In the genomic region with DNA sequence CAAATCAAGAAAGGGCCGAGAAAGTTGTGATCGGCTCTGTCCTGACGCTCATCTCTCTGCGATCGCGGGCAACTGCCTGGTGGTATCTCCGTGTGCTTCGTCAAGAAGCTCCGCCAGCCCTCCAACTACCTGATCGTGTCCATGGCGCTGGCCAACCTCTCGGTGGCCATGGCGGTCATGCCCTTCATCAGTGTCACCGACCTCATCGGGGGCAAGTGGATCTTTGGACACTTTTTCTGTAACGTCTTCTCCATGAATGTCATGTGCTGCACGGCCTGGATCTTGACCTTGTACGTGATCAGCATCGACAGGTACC, we compare ENCODE assay signal across 9 cellular contexts. TPM values are rescaled to one million over a fixed set of nuclear protein-coding genes. Genes with fewer than 3 reads are reported as not detected.
DNase-seq lines count a peak whose midpoint lies in the region; ATAC-seq, FAIRE-seq and TF ChIP-seq lines count a peak whose summit lies in the region.
"Had no signal": no experiment of that assay in that cellular context is flagged by ENCODE, and none has a peak within 500 bp of the region (broad histone marks: within the 10 kb centered on the region; RNA-seq: fewer than 3 reads in every experiment).

No MANE protein-coding gene starts in this region.

- H2AFZ ChIP-seq in keratinocyte (ENCODE audit: control insufficient read depth, low read length): peak overlapping the region; percentile 4

- H3K4me3 ChIP-seq in HFF-Myc (replicated peaks; ENCODE audit: low read depth, low read length) (peak overlapping the region; percentile 91), keratinocyte (ENCODE audit: control insufficient read depth in 2 of 3, extremely low read depth in 1 of 3, insufficient read depth in 2 of 3, low read depth in 1 of 3, low read length in 3 of 3) (peak overlapping the region; percentile 30 to 60 (median 55)), spleen (peak overlapping the region; percentile 57 to 79 (median 70))

- FAIRE-seq in keratinocyte (lab: Jason Lieb, UNC): no peak

- H3K27me3 ChIP-seq in keratinocyte (ENCODE audit: control insufficient read depth, extremely low read depth, insufficient read depth, low read length) (no peaks in the 10 kb centered on the region), spleen (replicated peaks in 1 of 7) (no peaks in the 10 kb centered on the region)

- intact Hi-C loops in spleen (cut with DNase I; ENCODE audit: low total_unique reads): no loop called here

- TF ChIP-seq POLR2A in spleen (IDR thresholded peaks at IDR 0.05): no peak

- TF ChIP-seq CTCF in HFF-Myc (IDR thresholded peaks at IDR 0.05; ENCODE audit: low read depth, low read length, missing control alignments) (no peak), keratinocyte (optimal IDR thresholded peaks at IDR 0.05 in 1 of 3, IDR thresholded peaks at IDR 0.05 in 1 of 3, conservative IDR thresholded peaks at IDR 0.05 in 1 of 3; ENCODE audit: extremely low read depth in 1 of 3, insufficient read depth in 2 of 3, low read length in 3 of 3) (no peak), spleen (IDR thresholded peaks at IDR 0.05 in 8 of 11, conservative IDR thresholded peaks at IDR 0.05 in 3 of 11) (no peak)

- H3K9ac ChIP-seq in keratinocyte (ENCODE audit: control insufficient read depth, extremely low read depth, insufficient read depth, low read length): peak overlapping the region; percentile 39

- POLR2A ChIA-PET in activated naive CD8-positive, alpha-beta T cell treated with anti-CD3 and anti-CD28 coated beads, Interleukin-2, amount 10 ng/mL, durations not matched to agents 7 days and 5 days (lab: Charles Lee): no interaction called here

- peak overlapping the region; percentile 5 for H3K27ac Mint-ChIP-seq in activated naive CD8-positive, alpha-beta T cell treated with anti-CD3 and anti-CD28 coated beads, Interleukin-2, amount 10 ng/mL, durations not matched to agents 7 days and 5 days

- ATAC-seq in activated naive CD8-positive, alpha-beta T cell treated with anti-CD3 and anti-CD28 coated beads, Interleukin-2, amount 10 ng/mL, durations not matched to agents 7 days and 5 days (ENCODE audit: low read depth): no peak
- no peak for ATAC-seq in HG02678 (IDR thresholded peaks at IDR 0.05; ENCODE audit: unreplicated experiment)

- H3K36me3 Mint-ChIP-seq in activated naive CD8-positive, alpha-beta T cell treated with anti-CD3 and anti-CD28 coated beads, Interleukin-2, amount 10 ng/mL, durations not matched to agents 7 days and 5 days: no peaks in the 10 kb centered on the region

- peaks cover 19% of the 10 kb centered on the region for H3K4me1 Mint-ChIP-seq in activated naive CD8-positive, alpha-beta T cell treated with anti-CD3 and anti-CD28 coated beads, Interleukin-2, amount 10 ng/mL, durations not matched to agents 7 days and 5 days

- H3K36me3 ChIP-seq in keratinocyte (ENCODE audit: control insufficient read depth in 2 of 2, extremely low read depth in 1 of 2, insufficient read depth in 2 of 2, low read length in 2 of 2) (no peaks in the 10 kb centered on the region), spleen (no peaks in the 10 kb centered on the region)

- 30 to 70% (median 41%) methylated on average over 10 to 19 of the region's 19 CpGs for WGBS in spleen, 5 donors

- no peaks in the 10 kb centered on the region for H3K9me3 Mint-ChIP-seq in activated naive CD8-positive, alpha-beta T cell treated with anti-CD3 and anti-CD28 coated beads, Interleukin-2, amount 10 ng/mL, durations not matched to agents 7 days and 5 days

- H3K79me2 ChIP-seq in keratinocyte (ENCODE audit: control insufficient read depth, insufficient read depth, low read length): peaks cover 20% of the 10 kb centered on the region

- no peaks in the 10 kb centered on the region for H4K20me1 ChIP-seq in keratinocyte (ENCODE audit: control insufficient read depth, extremely low read depth, insufficient read depth, low read length)

- H3K27ac ChIP-seq in keratinocyte (ENCODE audit: control insufficient read depth, insufficient read depth, low read length): no peak overlapping the region
- H3K27ac ChIP-seq in spleen: peak overlapping the region; percentile 84 to 96 (median 94)

- peak overlapping the region; percentile 54 for H3K4me2 ChIP-seq in keratinocyte (ENCODE audit: control insufficient read depth, extremely low read depth, insufficient read depth, low read depth, low read length)

- no peaks in the 10 kb centered on the region for H3K9me3 ChIP-seq in keratinocyte (ENCODE audit: control insufficient read depth, low read depth, low read length)
- no peaks in the 10 kb centered on the region for H3K9me3 ChIP-seq in spleen

- H3K9me1 ChIP-seq in keratinocyte (ENCODE audit: control insufficient read depth, extremely low read depth, insufficient read depth, low read length): no peaks in the 10 kb centered on the region

- H3K4me3 Mint-ChIP-seq in activated naive CD8-positive, alpha-beta T cell treated with anti-CD3 and anti-CD28 coated beads, Interleukin-2, amount 10 ng/mL, durations not matched to agents 7 days and 5 days: peak overlapping the region; percentile 73

- H3K4me1 ChIP-seq in keratinocyte (ENCODE audit: control insufficient read depth, extremely low read depth, insufficient read depth, low read length) (peaks cover 11% of the 10 kb centered on the region), spleen (peaks cover 20 to 54% (median 43%) of the 10 kb centered on the region in 6 donors)

- H3K27me3 Mint-ChIP-seq in activated naive CD8-positive, alpha-beta T cell treated with anti-CD3 and anti-CD28 coated beads, Interleukin-2, amount 10 ng/mL, durations not matched to agents 7 days and 5 days: peaks cover 38% of the 10 kb centered on the region

- dilution Hi-C loops in keratinocyte (cut with MboI; ENCODE audit: extremely low pct_ligation_motif_present, low sequenced_read_pairs): no loop called here

- DNase-seq in HFF-Myc (ENCODE audit: extremely low read depth, low read depth): no peak
- DNase-seq in activated naive CD8-positive, alpha-beta T cell treated with anti-CD3 and anti-CD28 coated beads, Interleukin-2, amount 10 ng/mL, durations not matched to agents 7 days and 5 days: no peak
- DNase-seq in keratinocyte (ENCODE audit: low read depth, low spot score): no peak
- no peak for DNase-seq in spleen
- DNase-seq in HPDE6-E6E7 (ENCODE audit: extremely low spot score): no peak
- DNase-seq in NCI-H526 (lab: John Stamatoyannopoulos, UW): no peak
- DNase-seq in midbrain (lab: John Stamatoyannopoulos, UW): no peak

RNA-seq across cellular contexts. Expression of a gene that starts 1.6 kb away (rescaled TPM):
- 10 to 100 TPM; 13.9 to 17.6 TPM for total RNA-seq in activated naive CD8-positive, alpha-beta T cell treated with anti-CD3 and anti-CD28 coated beads, Interleukin-2, amount 10 ng/mL, durations not matched to agents 7 days and 5 days
- polyA plus RNA-seq in keratinocyte (21.5 to 36.9 TPM (median 24.8 TPM) in 3 replicates), spleen (10 to 100 TPM; 25.1 to 79.4 (median 54.6) TPM)
- 28.6 TPM for polyA plus RNA-seq in keratinocyte (2011; ENCODE audit: low read depth)
- polyA plus RNA-seq in keratinocyte (2011; cell fraction: cytosol; rRNA removed): 35.3 and 35.7 TPM in 2 replicates
- polyA plus RNA-seq in keratinocyte (2011; cell fraction: nucleus; rRNA removed): 22.6 and 24.5 TPM in 2 replicates
- 36.8 and 44.2 TPM in 2 replicates for polyA plus RNA-seq in keratinocyte (2012; ENCODE audit: low replicate concordance)
- polyA minus RNA-seq in keratinocyte: 14.2 to 40.1 TPM (median 18.3 TPM) in 3 replicates
- polyA minus RNA-seq in keratinocyte (2011; cell fraction: cytosol; rRNA and poly(A)+ RNA removed): 26.5 TPM
- 3.6 and 8.8 TPM in 2 replicates for polyA minus RNA-seq in keratinocyte (2011; cell fraction: nucleus; rRNA and poly(A)+ RNA removed)
- 10 to 100 TPM; 44.4 to 77.2 (median 60.7) TPM for total RNA-seq in spleen

RNA-seq across cellular contexts. Expression of a gene that starts 42.5 kb away (rescaled TPM):
- 1 to 10 TPM; 5.1 to 6.8 TPM for total RNA-seq in activated naive CD8-positive, alpha-beta T cell treated with anti-CD3 and anti-CD28 coated beads, Interleukin-2, amount 10 ng/mL, durations not matched to agents 7 days and 5 days
- polyA plus RNA-seq in keratinocyte (3.4 to 5.1 TPM (median 4.5 TPM) in 3 replicates), spleen (1 to 10 TPM in 2 of 3 donors, under 1 TPM in 1; 0.59 to 1.2 (median 1.0) TPM)
- 1.5 TPM for polyA plus RNA-seq in keratinocyte (2011; ENCODE audit: low read depth)
- 1.2 and 1.9 TPM in 2 replicates for polyA plus RNA-seq in keratinocyte (2011; cell fraction: cytosol; rRNA removed)
- 6.5 and 8.5 TPM in 2 replicates for polyA plus RNA-seq in keratinocyte (2011; cell fraction: nucleus; rRNA removed)
- polyA plus RNA-seq in keratinocyte (2012; ENCODE audit: low replicate concordance): 2.6 and 3.7 TPM in 2 replicates
- 3.0 to 13.5 TPM (median 13.4 TPM) in 3 replicates for polyA minus RNA-seq in keratinocyte
- polyA minus RNA-seq in keratinocyte (2011; cell fraction: cytosol; rRNA and poly(A)+ RNA removed): 3.5 TPM
- polyA minus RNA-seq in keratinocyte (2011; cell fraction: nucleus; rRNA and poly(A)+ RNA removed): 10.1 and 12.3 TPM in 2 replicates
- total RNA-seq in spleen: 1 to 10 TPM; 4.2 to 8.2 (median 7.3) TPM

RNA-seq across cellular contexts. Expression of a gene that starts 49.7 kb away (rescaled TPM):
- not detected for total RNA-seq in activated naive CD8-positive, alpha-beta T cell treated with anti-CD3 and anti-CD28 coated beads, Interleukin-2, amount 10 ng/mL, durations not matched to agents 7 days and 5 days
- polyA plus RNA-seq in keratinocyte (0.08 to 0.32 TPM (median 0.19 TPM) in 3 replicates), spleen (under 1 TPM in 1 of 3 donors, not detected in 2; 0.23 TPM)
- polyA plus RNA-seq in keratinocyte (2011; ENCODE audit: low read depth): not detected
- polyA plus RNA-seq in keratinocyte (2011; cell fraction: cytosol; rRNA removed): 0.12 and 0.36 TPM in 2 replicates
- polyA plus RNA-seq in keratinocyte (2011; cell fraction: nucleus; rRNA removed): 0.20 TPM in 1 of 2 replicates, not detected in the other
- polyA plus RNA-seq in keratinocyte (2012; ENCODE audit: low replicate concordance): 0.52 and 1.2 TPM in 2 replicates
- 0.86 to 1.7 TPM in 2 of 3 replicates, not detected in the other for polyA minus RNA-seq in keratinocyte
- polyA minus RNA-seq in keratinocyte (2011; cell fraction: cytosol; rRNA and poly(A)+ RNA removed): not detected
- not detected in 2 replicates for polyA minus RNA-seq in keratinocyte (2011; cell fraction: nucleus; rRNA and poly(A)+ RNA removed)
- total RNA-seq in spleen: 1 to 10 TPM in 1 of 7 donors, under 1 TPM in 3, not detected in 3; 0.40 to 1.4 (median 0.48) TPM
- total RNA-seq: esophagus mucosa had no signal
